8 cellular contexts compared by ENCODE assay signal in the genomic region with DNA sequence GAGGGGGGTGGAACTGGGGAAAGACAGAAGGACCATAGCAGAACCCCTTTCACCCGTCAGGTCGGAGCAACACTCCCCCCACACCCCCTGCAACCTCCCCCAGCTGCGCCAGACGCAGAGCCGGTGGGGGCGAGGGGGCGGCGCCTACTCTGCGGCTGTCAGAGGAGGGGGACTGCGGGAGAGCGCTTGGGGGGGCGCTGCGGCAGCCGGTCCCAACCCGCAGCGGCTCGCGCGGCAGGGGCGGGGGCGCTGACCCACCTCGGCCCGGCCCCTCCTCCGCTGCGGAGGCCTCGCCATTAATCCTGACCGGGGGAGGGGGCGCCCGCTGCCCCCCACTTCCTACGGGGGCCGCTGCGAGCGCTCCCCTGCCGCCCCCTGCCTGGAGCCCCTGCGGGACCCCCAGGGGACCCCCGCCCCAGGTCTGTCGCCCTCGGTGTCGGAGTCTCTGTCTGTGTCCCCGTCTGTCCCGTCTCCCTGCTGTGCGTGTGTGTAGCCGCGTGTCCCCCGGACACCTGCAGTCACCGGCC. TPM values are rescaled to one million over a fixed set of nuclear protein-coding genes. Genes with fewer than 3 reads are reported as not detected.
DNase-seq lines count a peak whose midpoint lies in the region; ATAC-seq, FAIRE-seq and TF ChIP-seq lines count a peak whose summit lies in the region.

No MANE protein-coding gene starts in this region.

- peak overlapping the region; percentile 87 for H3K4me3 Mint-ChIP-seq in CD8-positive, alpha-beta T cell
- peak overlapping the region; percentile 55 for H3K4me3 Mint-ChIP-seq in endodermal cell

- POLR2A ChIA-PET in CD8-positive, alpha-beta T cell (lab: Charles Lee) = interaction anchor here (1.5 kb wide), 1 partner anchor 20 kb away, joined by 3 read pairs; no protein-coding TSS in a partner anchor

- H3K27me3 Mint-ChIP-seq in CD8-positive, alpha-beta T cell (ENCODE audit: low read depth) = no peaks in the 10 kb centered on the region
- peaks cover 83% of the 10 kb centered on the region for H3K27me3 Mint-ChIP-seq in endodermal cell (ENCODE audit: insufficient read depth)

- H3K9ac ChIP-seq in endodermal cell (ENCODE audit: extremely low read depth, low read length, poor library complexity, severe bottlenecking) = no peak overlapping the region

- peak in 3 of 7 experiments; percentile 31 to 65 (median 45) for DNase-seq in CD8-positive, alpha-beta T cell
- DNase-seq in Peyer's patch (no peak), endodermal cell (no peak), pancreas (peak in 3 of 6 donors; percentile 33 to 67 (median 67)), NCI-H1694 (lab: John Stamatoyannopoulos, UW) (no peak)

- peak; percentile 21 for ATAC-seq in CD8-positive, alpha-beta T cell
- peak; percentile 1 to 20 (median 10) for ATAC-seq in pancreas
- no peak for ATAC-seq in HG02588 (IDR thresholded peaks at IDR 0.05; ENCODE audit: unreplicated experiment)
- ATAC-seq in GM19395 (IDR thresholded peaks at IDR 0.05; ENCODE audit: unreplicated experiment) = no peak
- no peak for ATAC-seq in GM21423 (IDR thresholded peaks at IDR 0.05; ENCODE audit: unreplicated experiment)

- intact Hi-C loops in CD8-positive, alpha-beta T cell (cut with DNase I, micrococcal nuclease) = loop anchor here (2.0 to 10.0 kb wide), 2 partner anchors 76 to 1046 kb away; a partner anchor contains a TSS
- intact Hi-C loops in pancreas (cut with DNase I) = no loop called here

- WGBS in endodermal cell (ENCODE audit: insufficient coverage in 1 of 2, insufficient read length in 1 of 2), 2 experiments = 2 to 4% methylated on average over 7 to 44 of the region's 46 CpGs
- 1% methylated on average over 23 to 43 of the region's 46 CpGs for WGBS in pancreas, 2 donors

- H3K27ac ChIP-seq in CD8-positive, alpha-beta T cell (ENCODE audit: low read depth, low read length) = peak overlapping the region; percentile 9
- H3K27ac ChIP-seq in Peyer's patch (peak overlapping the region; percentile 23 to 99 (median 82)), endodermal cell (ENCODE audit: low read depth, low read length) (no peak overlapping the region), pancreas (peak overlapping the region; percentile 49 to 87 (median 77))

- no peak for TF ChIP-seq CTCF in CD8-positive, alpha-beta T cell (IDR thresholded peaks at IDR 0.05)
- no peak for TF ChIP-seq CTCF in Peyer's patch (IDR thresholded peaks at IDR 0.05)
- no peak for TF ChIP-seq CTCF in endodermal cell (conservative IDR thresholded peaks at IDR 0.05)
- TF ChIP-seq CTCF in pancreas (IDR thresholded peaks at IDR 0.05) = no peak

- CTCF ChIA-PET in CD8-positive, alpha-beta T cell (lab: Charles Lee) = no interaction called here

- H3K9me3 Mint-ChIP-seq in CD8-positive, alpha-beta T cell = peaks cover 4% of the 10 kb centered on the region
- peaks cover 5% of the 10 kb centered on the region for H3K9me3 Mint-ChIP-seq in endodermal cell

- no peak for FAIRE-seq in pancreas (lab: Jason Lieb, UNC)

- H3K9me3 ChIP-seq in CD8-positive, alpha-beta T cell (ENCODE audit: low read length) = no peaks in the 10 kb centered on the region
- H3K9me3 ChIP-seq in Peyer's patch (no peaks in the 10 kb centered on the region), endodermal cell (ENCODE audit: control insufficient read depth, low read length) (no peaks in the 10 kb centered on the region), pancreas (no peaks in the 10 kb centered on the region)

- H3K36me3 Mint-ChIP-seq in CD8-positive, alpha-beta T cell = no peaks in the 10 kb centered on the region
- no peaks in the 10 kb centered on the region for H3K36me3 Mint-ChIP-seq in endodermal cell (ENCODE audit: low read depth)

- no peaks in the 10 kb centered on the region for H3K27me3 ChIP-seq in CD8-positive, alpha-beta T cell (ENCODE audit: insufficient read depth, low read length)
- H3K27me3 ChIP-seq in Peyer's patch (no peaks in the 10 kb centered on the region), endodermal cell (ENCODE audit: control insufficient read depth, insufficient read depth, low read length, poor library complexity, severe bottlenecking) (peaks cover 88% of the 10 kb centered on the region), pancreas (no peaks in the 10 kb centered on the region)

- H3K27ac Mint-ChIP-seq in CD8-positive, alpha-beta T cell = peak overlapping the region; percentile 84
- H3K27ac Mint-ChIP-seq in endodermal cell = no peak overlapping the region

- TF ChIP-seq POLR2A in Peyer's patch (IDR thresholded peaks at IDR 0.05) = no peak

- no peaks in the 10 kb centered on the region for H3K36me3 ChIP-seq in CD8-positive, alpha-beta T cell (ENCODE audit: insufficient read depth, low read length)
- H3K36me3 ChIP-seq in Peyer's patch (no peaks in the 10 kb centered on the region), endodermal cell (ENCODE audit: control insufficient read depth, insufficient read depth, low read length) (no peaks in the 10 kb centered on the region), pancreas (no peaks in the 10 kb centered on the region)

- H3K4me1 Mint-ChIP-seq in CD8-positive, alpha-beta T cell (ENCODE audit: low read depth) = peaks cover 39% of the 10 kb centered on the region
- H3K4me1 Mint-ChIP-seq in endodermal cell = peaks cover 8% of the 10 kb centered on the region

- H3K4me1 ChIP-seq in CD8-positive, alpha-beta T cell (ENCODE audit: insufficient read depth, low read length) = peaks cover 24% of the 10 kb centered on the region
- H3K4me1 ChIP-seq in Peyer's patch = peaks cover 0 to 21% (median 8%) of the 10 kb centered on the region in 4 donors
- H3K4me1 ChIP-seq in endodermal cell (ENCODE audit: control insufficient read depth, insufficient read depth, low read length) = no peaks in the 10 kb centered on the region
- peaks cover 0 to 13% (median 0%) of the 10 kb centered on the region in 3 donors for H3K4me1 ChIP-seq in pancreas

- peak overlapping the region; percentile 73 for H3K4me3 ChIP-seq in CD8-positive, alpha-beta T cell (ENCODE audit: low read depth, low read length)
- peak overlapping the region; percentile 92 to 99 (median 99) for H3K4me3 ChIP-seq in Peyer's patch
- H3K4me3 ChIP-seq in endodermal cell (ENCODE audit: low read length) = no peak overlapping the region
- H3K4me3 ChIP-seq in pancreas = peak overlapping the region; percentile 44 to 92 (median 56)

RNA-seq across cellular contexts. Expression of a gene that starts 7.9 kb away (rescaled TPM):
- total RNA-seq in CD8-positive, alpha-beta T cell = 10 to 100 TPM; 16.5 to 17.5 TPM
- total RNA-seq in Peyer's patch (100 to 1,000 TPM in 1 of 4 donors, 10 to 100 TPM in 3; 34.7 to 191 (median 64.9) TPM), endodermal cell (1 to 10 TPM; 5.2 to 6.6 TPM), pancreas (100 to 1,000 TPM; 106 to 203 (median 127) TPM)
- 4.0 TPM for polyA plus RNA-seq in endodermal cell (2013, experiment 1 of 2)
- 3.7 TPM for polyA plus RNA-seq in endodermal cell (2013, experiment 2 of 2)
- 10 to 100 TPM; 21.3 to 74.9 TPM for polyA plus RNA-seq in pancreas

Comparison
In these comparisons a context has a peak if more than half of its experiments do, and no peak if none do; other contexts are left out.
1. ATAC-seq: peak in CD8-positive, alpha-beta T cell (single experiment) and pancreas (4 of 4); none in HG02588 (single experiment), GM19395 (single experiment) and GM21423 (single experiment).
2. intact Hi-C loops: an anchor here in CD8-positive, alpha-beta T cell (2.0 to 10.0 kb wide); none called in pancreas.